In genomic region chr4:142414336-142414945, GRCh38 we compare ENCODE assay signal across 17 cellular contexts.
DNase-seq lines count a peak whose midpoint lies in the region; ATAC-seq and TF ChIP-seq lines count a peak whose summit lies in the region.
"Had no signal": no experiment of that assay in that cellular context is flagged by ENCODE, and none has a peak within 500 bp of the region (broad histone marks: within the 10 kb centered on the region; RNA-seq: fewer than 3 reads in every experiment).

No MANE protein-coding gene starts in this region.

- H3K27ac Mint-ChIP-seq in CD4-positive, CD25-positive, alpha-beta regulatory T cell, result peak overlapping the region; percentile 6 to 67 (median 20)
- peak overlapping the region; percentile 72 for H3K27ac Mint-ChIP-seq in activated naive CD8-positive, alpha-beta T cell treated with anti-CD3 and anti-CD28 coated beads for 36 hours
- H3K27ac Mint-ChIP-seq in glutamatergic neuron (ENCODE audit: unreplicated experiment) (peak overlapping the region; percentile 85), neural progenitor cell (no peak overlapping the region)
- H3K27ac Mint-ChIP-seq: activated naive CD4-positive, alpha-beta T cell treated with anti-CD3 and anti-CD28 coated beads, Interleukin-2, amount 10 ng/mL, durations not matched to agents 7 days and 5 days; type B pancreatic cell had no signal

- TF ChIP-seq CTCF in AG10803 (conservative IDR thresholded peaks at IDR 0.05; ENCODE audit: low read length) (no peak), glutamatergic neuron (IDR thresholded peaks at IDR 0.05; ENCODE audit: partially characterized antibody, unreplicated experiment) (no peak), lower lobe of right lung (IDR thresholded peaks at IDR 0.05) (no peak), neural progenitor cell (IDR thresholded peaks at IDR 0.05) (no peak)

- peaks cover 0 to 2% (median 0%) of the 10 kb centered on the region in 7 donors for H3K9me3 Mint-ChIP-seq in CD4-positive, CD25-positive, alpha-beta regulatory T cell
- peaks cover 10% of the 10 kb centered on the region for H3K9me3 Mint-ChIP-seq in activated naive CD8-positive, alpha-beta T cell treated with anti-CD3 and anti-CD28 coated beads for 36 hours
- H3K9me3 Mint-ChIP-seq in glutamatergic neuron (ENCODE audit: unreplicated experiment) (peaks cover 2% of the 10 kb centered on the region), neural progenitor cell (no peaks in the 10 kb centered on the region)
- H3K9me3 Mint-ChIP-seq: activated naive CD4-positive, alpha-beta T cell treated with anti-CD3 and anti-CD28 coated beads, Interleukin-2, amount 10 ng/mL, durations not matched to agents 7 days and 5 days; type B pancreatic cell had no signal

- ATAC-seq in CD4-positive, CD25-positive, alpha-beta regulatory T cell (ENCODE audit: low read depth in 2 of 2), result no peak
- ATAC-seq in lower lobe of right lung, result no peak
- ATAC-seq: heart left ventricle, psoas muscle had no signal

- H3K4me3 Mint-ChIP-seq in CD4-positive, CD25-positive, alpha-beta regulatory T cell, result no peak overlapping the region
- no peak overlapping the region for H3K4me3 Mint-ChIP-seq in activated naive CD8-positive, alpha-beta T cell treated with anti-CD3 and anti-CD28 coated beads for 36 hours
- H3K4me3 Mint-ChIP-seq in glutamatergic neuron (ENCODE audit: unreplicated experiment) (no peak overlapping the region), neural progenitor cell (no peak overlapping the region)
- H3K4me3 Mint-ChIP-seq: activated naive CD4-positive, alpha-beta T cell treated with anti-CD3 and anti-CD28 coated beads, Interleukin-2, amount 10 ng/mL, durations not matched to agents 7 days and 5 days; type B pancreatic cell had no signal

- no peaks in the 10 kb centered on the region for H3K36me3 ChIP-seq in CD4-positive, CD25-positive, alpha-beta regulatory T cell (ENCODE audit: control insufficient read depth, insufficient read depth, low read length)
- H3K36me3 ChIP-seq in lower lobe of right lung (no peaks in the 10 kb centered on the region), neural progenitor cell (no peaks in the 10 kb centered on the region)
- H3K36me3 ChIP-seq: heart left ventricle, stomach had no signal

- peaks cover 6 to 57% (median 16%) of the 10 kb centered on the region in 4 donors for H3K4me1 Mint-ChIP-seq in CD4-positive, CD25-positive, alpha-beta regulatory T cell
- peaks cover 64% of the 10 kb centered on the region for H3K4me1 Mint-ChIP-seq in activated naive CD8-positive, alpha-beta T cell treated with anti-CD3 and anti-CD28 coated beads for 36 hours
- H3K4me1 Mint-ChIP-seq in glutamatergic neuron (ENCODE audit: low read depth, unreplicated experiment) (peaks cover 54% of the 10 kb centered on the region), neural progenitor cell (peaks cover 14% of the 10 kb centered on the region)

- H4K20me1 ChIP-seq in neural progenitor cell (ENCODE audit: low read depth), result no peaks in the 10 kb centered on the region

- H3K9ac ChIP-seq in neural progenitor cell, result no peak overlapping the region

- H3F3A ChIP-seq in neural progenitor cell (ENCODE audit: low read depth), result no peaks in the 10 kb centered on the region

- H3K9me3 ChIP-seq in CD4-positive, CD25-positive, alpha-beta regulatory T cell (ENCODE audit: control insufficient read depth in 2 of 2, low read length in 2 of 2), result no peaks in the 10 kb centered on the region
- H3K9me3 ChIP-seq in lower lobe of right lung (no peaks in the 10 kb centered on the region), neural progenitor cell (ENCODE audit: low read depth) (no peaks in the 10 kb centered on the region)
- H3K9me3 ChIP-seq: heart left ventricle, psoas muscle, stomach had no signal

- DNase-seq in AG10803 (ENCODE audit: low read depth) (peak; percentile 27), glutamatergic neuron (no peak), lower lobe of right lung (no peak), neural progenitor cell (ENCODE audit: low spot score) (no peak), H4 (ENCODE audit: low spot score) (no peak)
- no peak for DNase-seq in CD4-positive, CD25-positive, alpha-beta regulatory T cell
- DNase-seq in activated naive CD8-positive, alpha-beta T cell treated with anti-CD3 and anti-CD28 coated beads for 36 hours, result no peak
- DNase-seq: activated naive CD4-positive, alpha-beta T cell treated with anti-CD3 and anti-CD28 coated beads, Interleukin-2, amount 10 ng/mL, durations not matched to agents 7 days and 5 days; effector memory CD4-positive, alpha-beta T cell; heart left ventricle; NCI-H2171 treated with DMSO at 0.1 percent for 48 hours; NCI-H748 treated with DMSO at 0.1 percent for 48 hours; psoas muscle; stimulated activated CD4-positive, alpha-beta T cell treated with anti-CD3 and anti-CD28 coated beads, Interleukin-4, amount 100 ng/mL, for 1 hour; stomach had no signal

- H3K4me2 ChIP-seq in neural progenitor cell, result no peak overlapping the region

- no peak overlapping the region for H3K4me3 ChIP-seq in AG10803 (ENCODE audit: low read length)
- no peak overlapping the region for H3K4me3 ChIP-seq in CD4-positive, CD25-positive, alpha-beta regulatory T cell (ENCODE audit: low read depth, low read length)
- no peak overlapping the region for H3K4me3 ChIP-seq in lower lobe of right lung
- no peak overlapping the region for H3K4me3 ChIP-seq in neural progenitor cell
- H3K4me3 ChIP-seq: heart left ventricle, psoas muscle, stomach had no signal

- no peaks in the 10 kb centered on the region for H3K27me3 ChIP-seq in CD4-positive, CD25-positive, alpha-beta regulatory T cell (ENCODE audit: control insufficient read depth, insufficient read depth, low read length)
- H3K27me3 ChIP-seq in lower lobe of right lung (ENCODE audit: low read depth), result no peaks in the 10 kb centered on the region
- H3K27me3 ChIP-seq in neural progenitor cell, result no peaks in the 10 kb centered on the region
- H3K27me3 ChIP-seq: heart left ventricle, stomach had no signal

- H3K27me3 Mint-ChIP-seq in CD4-positive, CD25-positive, alpha-beta regulatory T cell, result no peaks in the 10 kb centered on the region
- H3K27me3 Mint-ChIP-seq in activated naive CD8-positive, alpha-beta T cell treated with anti-CD3 and anti-CD28 coated beads for 36 hours, result no peaks in the 10 kb centered on the region
- H3K27me3 Mint-ChIP-seq in glutamatergic neuron (ENCODE audit: unreplicated experiment) (peaks cover 4% of the 10 kb centered on the region), neural progenitor cell (ENCODE audit: insufficient read depth, low read depth) (no peaks in the 10 kb centered on the region)
- H3K27me3 Mint-ChIP-seq: activated naive CD4-positive, alpha-beta T cell treated with anti-CD3 and anti-CD28 coated beads, Interleukin-2, amount 10 ng/mL, durations not matched to agents 7 days and 5 days; type B pancreatic cell had no signal

- intact Hi-C loops in lower lobe of right lung (cut with DNase I), result no loop called here

- peaks cover 19% of the 10 kb centered on the region for H3K4me1 ChIP-seq in CD4-positive, CD25-positive, alpha-beta regulatory T cell (ENCODE audit: control insufficient read depth, insufficient read depth, low read length, poor library complexity, severe bottlenecking)
- H3K4me1 ChIP-seq in lower lobe of right lung (no peaks in the 10 kb centered on the region), neural progenitor cell (peaks cover 6% of the 10 kb centered on the region)
- H3K4me1 ChIP-seq: stomach had no signal

- H2AFZ ChIP-seq in neural progenitor cell (replicated peaks), result no peak overlapping the region

- no peak overlapping the region for H3K27ac ChIP-seq in CD4-positive, CD25-positive, alpha-beta regulatory T cell (ENCODE audit: insufficient read depth, low read length, poor library complexity, severe bottlenecking)
- H3K27ac ChIP-seq in lower lobe of right lung, result no peak overlapping the region
- H3K27ac ChIP-seq in neural progenitor cell, result no peak overlapping the region
- H3K27ac ChIP-seq: heart left ventricle, HL-60, psoas muscle, stomach had no signal

- H3K36me3 Mint-ChIP-seq in CD4-positive, CD25-positive, alpha-beta regulatory T cell, result no peaks in the 10 kb centered on the region
- H3K36me3 Mint-ChIP-seq in activated naive CD8-positive, alpha-beta T cell treated with anti-CD3 and anti-CD28 coated beads for 36 hours, result peaks cover 19% of the 10 kb centered on the region
- no peaks in the 10 kb centered on the region for H3K36me3 Mint-ChIP-seq in glutamatergic neuron (ENCODE audit: unreplicated experiment)
- H3K36me3 Mint-ChIP-seq in neural progenitor cell, result no peaks in the 10 kb centered on the region
- H3K36me3 Mint-ChIP-seq: type B pancreatic cell had no signal

- no peaks in the 10 kb centered on the region for H3K79me2 ChIP-seq in neural progenitor cell (ENCODE audit: low read depth)
